ENCODE assay signal across 3 cellular contexts in the genomic region with DNA sequence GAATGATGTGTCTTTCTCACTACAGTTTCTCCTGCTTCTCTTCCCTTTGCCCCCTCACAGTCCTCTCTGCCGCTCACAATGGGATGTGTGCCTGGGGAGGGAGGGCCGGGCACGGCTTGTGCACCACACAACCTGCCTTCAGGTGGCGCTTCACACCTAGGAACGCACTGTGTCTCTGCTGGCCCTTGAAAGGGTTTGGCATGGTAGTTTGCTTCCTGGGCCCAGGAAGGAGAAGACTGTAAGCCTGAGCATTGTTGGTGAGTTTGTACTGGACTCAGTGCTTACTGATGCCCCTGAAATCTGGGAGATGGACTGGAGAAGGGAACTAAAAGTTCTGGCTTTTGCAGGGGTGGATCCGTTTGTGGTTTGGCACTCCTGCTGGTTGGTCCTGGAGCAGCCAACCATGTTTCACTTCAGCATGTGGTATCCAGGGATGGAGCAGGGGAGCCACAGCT.
TF ChIP-seq lines count a peak whose summit lies in the region.

No MANE protein-coding gene starts in this region.

TF ChIP-seq in HCT116, 20 proteins besides CTCF, POLR2A, EP300 and RAD21 (continues in another document):
- TF ChIP-seq JUND (IDR thresholded peaks at IDR 0.05), result no peak
- TF ChIP-seq CEBPB (IDR thresholded peaks at IDR 0.05; ENCODE audit: low read depth), result no peak
- TF ChIP-seq, protein P1, sequence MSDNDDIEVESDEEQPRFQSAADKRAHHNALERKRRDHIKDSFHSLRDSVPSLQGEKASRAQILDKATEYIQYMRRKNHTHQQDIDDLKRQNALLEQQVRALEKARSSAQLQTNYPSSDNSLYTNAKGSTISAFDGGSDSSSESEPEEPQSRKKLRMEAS (IDR thresholded peaks at IDR 0.05), result peak; percentile 29; the same call in 1 of the 2 replicates
- TF ChIP-seq EGR1 (IDR thresholded peaks at IDR 0.05; ENCODE audit: low read depth), result no peak
- no peak for TF ChIP-seq SP1 (IDR thresholded peaks at IDR 0.05; ENCODE audit: low read depth)
- TF ChIP-seq FOSL1 (IDR thresholded peaks at IDR 0.05; ENCODE audit: low read depth), result no peak
- TF ChIP-seq EZH2 (IDR thresholded peaks at IDR 0.05), result no peak
- TF ChIP-seq CBX3 (IDR thresholded peaks at IDR 0.05; ENCODE audit: low read depth), result peak; percentile 40; the same call in 1 of the 2 replicates
- TF ChIP-seq ELF1 (IDR thresholded peaks at IDR 0.05; ENCODE audit: borderline replicate concordance, low read depth), result no peak
- TF ChIP-seq, protein P2, sequence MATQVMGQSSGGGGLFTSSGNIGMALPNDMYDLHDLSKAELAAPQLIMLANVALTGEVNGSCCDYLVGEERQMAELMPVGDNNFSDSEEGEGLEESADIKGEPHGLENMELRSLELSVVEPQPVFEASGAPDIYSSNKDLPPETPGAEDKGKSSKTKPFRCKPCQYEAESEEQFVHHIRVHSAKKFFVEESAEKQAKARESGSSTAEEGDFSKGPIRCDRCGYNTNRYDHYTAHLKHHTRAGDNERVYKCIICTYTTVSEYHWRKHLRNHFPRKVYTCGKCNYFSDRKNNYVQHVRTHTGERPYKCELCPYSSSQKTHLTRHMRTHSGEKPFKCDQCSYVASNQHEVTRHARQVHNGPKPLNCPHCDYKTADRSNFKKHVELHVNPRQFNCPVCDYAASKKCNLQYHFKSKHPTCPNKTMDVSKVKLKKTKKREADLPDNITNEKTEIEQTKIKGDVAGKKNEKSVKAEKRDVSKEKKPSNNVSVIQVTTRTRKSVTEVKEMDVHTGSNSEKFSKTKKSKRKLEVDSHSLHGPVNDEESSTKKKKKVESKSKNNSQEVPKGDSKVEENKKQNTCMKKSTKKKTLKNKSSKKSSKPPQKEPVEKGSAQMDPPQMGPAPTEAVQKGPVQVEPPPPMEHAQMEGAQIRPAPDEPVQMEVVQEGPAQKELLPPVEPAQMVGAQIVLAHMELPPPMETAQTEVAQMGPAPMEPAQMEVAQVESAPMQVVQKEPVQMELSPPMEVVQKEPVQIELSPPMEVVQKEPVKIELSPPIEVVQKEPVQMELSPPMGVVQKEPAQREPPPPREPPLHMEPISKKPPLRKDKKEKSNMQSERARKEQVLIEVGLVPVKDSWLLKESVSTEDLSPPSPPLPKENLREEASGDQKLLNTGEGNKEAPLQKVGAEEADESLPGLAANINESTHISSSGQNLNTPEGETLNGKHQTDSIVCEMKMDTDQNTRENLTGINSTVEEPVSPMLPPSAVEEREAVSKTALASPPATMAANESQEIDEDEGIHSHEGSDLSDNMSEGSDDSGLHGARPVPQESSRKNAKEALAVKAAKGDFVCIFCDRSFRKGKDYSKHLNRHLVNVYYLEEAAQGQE (IDR thresholded peaks at IDR 0.05; ENCODE audit: low read depth), result no peak
- peak; percentile 16 for TF ChIP-seq YY1 (IDR thresholded peaks at IDR 0.05; ENCODE audit: extremely low read depth, insufficient replicate concordance, low read depth, low read length)
- TF ChIP-seq ZFX (IDR thresholded peaks at IDR 0.05), result no peak
- no peak for TF ChIP-seq POLR2AphosphoS5 (IDR thresholded peaks at IDR 0.05; ENCODE audit: low read depth, low read length)
- TF ChIP-seq ZNF274 (IDR thresholded peaks at IDR 0.05; ENCODE audit: low read depth, low read length), result no peak
- TF ChIP-seq SRF (IDR thresholded peaks at IDR 0.05; ENCODE audit: low read depth), result no peak
- TF ChIP-seq, protein P3, sequence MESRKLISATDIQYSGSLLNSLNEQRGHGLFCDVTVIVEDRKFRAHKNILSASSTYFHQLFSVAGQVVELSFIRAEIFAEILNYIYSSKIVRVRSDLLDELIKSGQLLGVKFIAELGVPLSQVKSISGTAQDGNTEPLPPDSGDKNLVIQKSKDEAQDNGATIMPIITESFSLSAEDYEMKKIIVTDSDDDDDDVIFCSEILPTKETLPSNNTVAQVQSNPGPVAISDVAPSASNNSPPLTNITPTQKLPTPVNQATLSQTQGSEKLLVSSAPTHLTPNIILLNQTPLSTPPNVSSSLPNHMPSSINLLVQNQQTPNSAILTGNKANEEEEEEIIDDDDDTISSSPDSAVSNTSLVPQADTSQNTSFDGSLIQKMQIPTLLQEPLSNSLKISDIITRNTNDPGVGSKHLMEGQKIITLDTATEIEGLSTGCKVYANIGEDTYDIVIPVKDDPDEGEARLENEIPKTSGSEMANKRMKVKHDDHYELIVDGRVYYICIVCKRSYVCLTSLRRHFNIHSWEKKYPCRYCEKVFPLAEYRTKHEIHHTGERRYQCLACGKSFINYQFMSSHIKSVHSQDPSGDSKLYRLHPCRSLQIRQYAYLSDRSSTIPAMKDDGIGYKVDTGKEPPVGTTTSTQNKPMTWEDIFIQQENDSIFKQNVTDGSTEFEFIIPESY (IDR thresholded peaks at IDR 0.05; ENCODE audit: extremely low read depth, insufficient replicate concordance, low read length), result no peak
- no peak for TF ChIP-seq TCF7L2 (IDR thresholded peaks at IDR 0.05; ENCODE audit: borderline replicate concordance, extremely low read depth, insufficient read depth, insufficient read length)

TF ChIP-seq in WTC11, 78 proteins besides CTCF, POLR2A, EP300 and RAD21:
- TF ChIP-seq, protein P4, sequence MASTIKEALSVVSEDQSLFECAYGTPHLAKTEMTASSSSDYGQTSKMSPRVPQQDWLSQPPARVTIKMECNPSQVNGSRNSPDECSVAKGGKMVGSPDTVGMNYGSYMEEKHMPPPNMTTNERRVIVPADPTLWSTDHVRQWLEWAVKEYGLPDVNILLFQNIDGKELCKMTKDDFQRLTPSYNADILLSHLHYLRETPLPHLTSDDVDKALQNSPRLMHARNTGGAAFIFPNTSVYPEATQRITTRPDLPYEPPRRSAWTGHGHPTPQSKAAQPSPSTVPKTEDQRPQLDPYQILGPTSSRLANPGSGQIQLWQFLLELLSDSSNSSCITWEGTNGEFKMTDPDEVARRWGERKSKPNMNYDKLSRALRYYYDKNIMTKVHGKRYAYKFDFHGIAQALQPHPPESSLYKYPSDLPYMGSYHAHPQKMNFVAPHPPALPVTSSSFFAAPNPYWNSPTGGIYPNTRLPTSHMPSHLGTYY (CRISPR knock-in tag; IDR thresholded peaks at IDR 0.05), result no peak
- TF ChIP-seq, protein P5, sequence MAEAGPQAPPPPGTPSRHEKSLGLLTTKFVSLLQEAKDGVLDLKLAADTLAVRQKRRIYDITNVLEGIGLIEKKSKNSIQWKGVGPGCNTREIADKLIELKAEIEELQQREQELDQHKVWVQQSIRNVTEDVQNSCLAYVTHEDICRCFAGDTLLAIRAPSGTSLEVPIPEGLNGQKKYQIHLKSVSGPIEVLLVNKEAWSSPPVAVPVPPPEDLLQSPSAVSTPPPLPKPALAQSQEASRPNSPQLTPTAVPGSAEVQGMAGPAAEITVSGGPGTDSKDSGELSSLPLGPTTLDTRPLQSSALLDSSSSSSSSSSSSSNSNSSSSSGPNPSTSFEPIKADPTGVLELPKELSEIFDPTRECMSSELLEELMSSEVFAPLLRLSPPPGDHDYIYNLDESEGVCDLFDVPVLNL (CRISPR knock-in tag; IDR thresholded peaks at IDR 0.05; ENCODE audit: borderline replicate concordance, low read depth), result no peak
- TF ChIP-seq ETV6 (CRISPR knock-in tag; IDR thresholded peaks at IDR 0.05), result no peak

TF ChIP-seq in HepG2, 621 proteins besides CTCF, POLR2A, EP300 and RAD21 (continues in another document):
- TF ChIP-seq, protein P6, sequence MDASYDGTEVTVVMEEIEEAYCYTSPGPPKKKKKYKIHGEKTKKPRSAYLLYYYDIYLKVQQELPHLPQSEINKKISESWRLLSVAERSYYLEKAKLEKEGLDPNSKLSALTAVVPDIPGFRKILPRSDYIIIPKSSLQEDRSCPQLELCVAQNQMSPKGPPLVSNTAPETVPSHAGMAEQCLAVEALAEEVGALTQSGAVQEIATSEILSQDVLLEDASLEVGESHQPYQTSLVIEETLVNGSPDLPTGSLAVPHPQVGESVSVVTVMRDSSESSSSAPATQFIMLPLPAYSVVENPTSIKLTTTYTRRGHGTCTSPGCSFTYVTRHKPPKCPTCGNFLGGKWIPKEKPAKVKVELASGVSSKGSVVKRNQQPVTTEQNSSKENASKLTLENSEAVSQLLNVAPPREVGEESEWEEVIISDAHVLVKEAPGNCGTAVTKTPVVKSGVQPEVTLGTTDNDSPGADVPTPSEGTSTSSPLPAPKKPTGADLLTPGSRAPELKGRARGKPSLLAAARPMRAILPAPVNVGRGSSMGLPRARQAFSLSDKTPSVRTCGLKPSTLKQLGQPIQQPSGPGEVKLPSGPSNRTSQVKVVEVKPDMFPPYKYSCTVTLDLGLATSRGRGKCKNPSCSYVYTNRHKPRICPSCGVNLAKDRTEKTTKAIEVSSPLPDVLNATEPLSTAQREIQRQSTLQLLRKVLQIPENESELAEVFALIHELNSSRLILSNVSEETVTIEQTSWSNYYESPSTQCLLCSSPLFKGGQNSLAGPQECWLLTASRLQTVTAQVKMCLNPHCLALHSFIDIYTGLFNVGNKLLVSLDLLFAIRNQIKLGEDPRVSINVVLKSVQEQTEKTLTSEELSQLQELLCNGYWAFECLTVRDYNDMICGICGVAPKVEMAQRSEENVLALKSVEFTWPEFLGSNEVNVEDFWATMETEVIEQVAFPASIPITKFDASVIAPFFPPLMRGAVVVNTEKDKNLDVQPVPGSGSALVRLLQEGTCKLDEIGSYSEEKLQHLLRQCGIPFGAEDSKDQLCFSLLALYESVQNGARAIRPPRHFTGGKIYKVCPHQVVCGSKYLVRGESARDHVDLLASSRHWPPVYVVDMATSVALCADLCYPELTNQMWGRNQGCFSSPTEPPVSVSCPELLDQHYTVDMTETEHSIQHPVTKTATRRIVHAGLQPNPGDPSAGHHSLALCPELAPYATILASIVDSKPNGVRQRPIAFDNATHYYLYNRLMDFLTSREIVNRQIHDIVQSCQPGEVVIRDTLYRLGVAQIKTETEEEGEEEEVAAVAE (CRISPR knock-in tag; IDR thresholded peaks at IDR 0.05; ENCODE audit: borderline replicate concordance), result peak; percentile 57; the same call in 1 of the 2 replicates
- TF ChIP-seq SMC3 (IDR thresholded peaks at IDR 0.05; ENCODE audit: low read length) (peak; percentile 73), MIER2 (CRISPR knock-in tag; IDR thresholded peaks at IDR 0.05) (0 out of 2 replicates have a peak, but pooled peaks have one; percentile 36), SAP130 (CRISPR knock-in tag; IDR thresholded peaks at IDR 0.05; ENCODE audit: low read depth) (peak; percentile 59; the same call in 1 of the 2 replicates), ATF1 (CRISPR knock-in tag; IDR thresholded peaks at IDR 0.05) (no peak), ZNF235 (CRISPR knock-in tag; IDR thresholded peaks at IDR 0.05; ENCODE audit: borderline replicate concordance) (no peak), DR1 (CRISPR knock-in tag; IDR thresholded peaks at IDR 0.05) (no peak), ZNF672 (CRISPR knock-in tag; IDR thresholded peaks at IDR 0.05) (no peak), LCORL (IDR thresholded peaks at IDR 0.05) (no peak), LCORL (CRISPR knock-in tag; IDR thresholded peaks at IDR 0.05) (peak; percentile 52; the same call in 1 of the 2 replicates), ZSCAN22 (CRISPR knock-in tag; IDR thresholded peaks at IDR 0.05) (no peak), YY1 (IDR thresholded peaks at IDR 0.05; ENCODE audit: insufficient read depth, insufficient replicate concordance, low read depth, low read length) (peak; percentile 29), GABPB1 (CRISPR knock-in tag; IDR thresholded peaks at IDR 0.05) (no peak), ZBTB42 (CRISPR knock-in tag; IDR thresholded peaks at IDR 0.05) (no peak), RXRA (CRISPR knock-in tag; IDR thresholded peaks at IDR 0.05) (0 out of 2 replicates have a peak, but pooled peaks have one; percentile 38)
- TF ChIP-seq, protein P7, sequence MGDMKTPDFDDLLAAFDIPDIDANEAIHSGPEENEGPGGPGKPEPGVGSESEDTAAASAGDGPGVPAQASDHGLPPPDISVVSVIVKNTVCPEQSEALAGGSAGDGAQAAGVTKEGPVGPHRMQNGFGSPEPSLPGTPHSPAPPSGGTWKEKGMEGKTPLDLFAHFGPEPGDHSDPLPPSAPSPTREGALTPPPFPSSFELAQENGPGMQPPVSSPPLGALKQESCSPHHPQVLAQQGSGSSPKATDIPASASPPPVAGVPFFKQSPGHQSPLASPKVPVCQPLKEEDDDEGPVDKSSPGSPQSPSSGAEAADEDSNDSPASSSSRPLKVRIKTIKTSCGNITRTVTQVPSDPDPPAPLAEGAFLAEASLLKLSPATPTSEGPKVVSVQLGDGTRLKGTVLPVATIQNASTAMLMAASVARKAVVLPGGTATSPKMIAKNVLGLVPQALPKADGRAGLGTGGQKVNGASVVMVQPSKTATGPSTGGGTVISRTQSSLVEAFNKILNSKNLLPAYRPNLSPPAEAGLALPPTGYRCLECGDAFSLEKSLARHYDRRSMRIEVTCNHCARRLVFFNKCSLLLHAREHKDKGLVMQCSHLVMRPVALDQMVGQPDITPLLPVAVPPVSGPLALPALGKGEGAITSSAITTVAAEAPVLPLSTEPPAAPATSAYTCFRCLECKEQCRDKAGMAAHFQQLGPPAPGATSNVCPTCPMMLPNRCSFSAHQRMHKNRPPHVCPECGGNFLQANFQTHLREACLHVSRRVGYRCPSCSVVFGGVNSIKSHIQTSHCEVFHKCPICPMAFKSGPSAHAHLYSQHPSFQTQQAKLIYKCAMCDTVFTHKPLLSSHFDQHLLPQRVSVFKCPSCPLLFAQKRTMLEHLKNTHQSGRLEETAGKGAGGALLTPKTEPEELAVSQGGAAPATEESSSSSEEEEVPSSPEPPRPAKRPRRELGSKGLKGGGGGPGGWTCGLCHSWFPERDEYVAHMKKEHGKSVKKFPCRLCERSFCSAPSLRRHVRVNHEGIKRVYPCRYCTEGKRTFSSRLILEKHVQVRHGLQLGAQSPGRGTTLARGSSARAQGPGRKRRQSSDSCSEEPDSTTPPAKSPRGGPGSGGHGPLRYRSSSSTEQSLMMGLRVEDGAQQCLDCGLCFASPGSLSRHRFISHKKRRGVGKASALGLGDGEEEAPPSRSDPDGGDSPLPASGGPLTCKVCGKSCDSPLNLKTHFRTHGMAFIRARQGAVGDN (CRISPR knock-in tag; IDR thresholded peaks at IDR 0.05), result peak; percentile 53
- TF ChIP-seq, protein P8, sequence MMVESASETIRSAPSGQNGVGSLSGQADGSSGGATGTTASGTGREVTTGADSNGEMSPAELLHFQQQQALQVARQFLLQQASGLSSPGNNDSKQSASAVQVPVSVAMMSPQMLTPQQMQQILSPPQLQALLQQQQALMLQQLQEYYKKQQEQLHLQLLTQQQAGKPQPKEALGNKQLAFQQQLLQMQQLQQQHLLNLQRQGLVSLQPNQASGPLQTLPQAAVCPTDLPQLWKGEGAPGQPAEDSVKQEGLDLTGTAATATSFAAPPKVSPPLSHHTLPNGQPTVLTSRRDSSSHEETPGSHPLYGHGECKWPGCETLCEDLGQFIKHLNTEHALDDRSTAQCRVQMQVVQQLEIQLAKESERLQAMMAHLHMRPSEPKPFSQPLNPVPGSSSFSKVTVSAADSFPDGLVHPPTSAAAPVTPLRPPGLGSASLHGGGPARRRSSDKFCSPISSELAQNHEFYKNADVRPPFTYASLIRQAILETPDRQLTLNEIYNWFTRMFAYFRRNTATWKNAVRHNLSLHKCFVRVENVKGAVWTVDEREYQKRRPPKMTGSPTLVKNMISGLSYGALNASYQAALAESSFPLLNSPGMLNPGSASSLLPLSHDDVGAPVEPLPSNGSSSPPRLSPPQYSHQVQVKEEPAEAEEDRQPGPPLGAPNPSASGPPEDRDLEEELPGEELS (CRISPR knock-in tag; IDR thresholded peaks at IDR 0.05), result 0 out of 2 replicates have a peak, but pooled peaks have one; percentile 32
- TF ChIP-seq, protein P9, sequence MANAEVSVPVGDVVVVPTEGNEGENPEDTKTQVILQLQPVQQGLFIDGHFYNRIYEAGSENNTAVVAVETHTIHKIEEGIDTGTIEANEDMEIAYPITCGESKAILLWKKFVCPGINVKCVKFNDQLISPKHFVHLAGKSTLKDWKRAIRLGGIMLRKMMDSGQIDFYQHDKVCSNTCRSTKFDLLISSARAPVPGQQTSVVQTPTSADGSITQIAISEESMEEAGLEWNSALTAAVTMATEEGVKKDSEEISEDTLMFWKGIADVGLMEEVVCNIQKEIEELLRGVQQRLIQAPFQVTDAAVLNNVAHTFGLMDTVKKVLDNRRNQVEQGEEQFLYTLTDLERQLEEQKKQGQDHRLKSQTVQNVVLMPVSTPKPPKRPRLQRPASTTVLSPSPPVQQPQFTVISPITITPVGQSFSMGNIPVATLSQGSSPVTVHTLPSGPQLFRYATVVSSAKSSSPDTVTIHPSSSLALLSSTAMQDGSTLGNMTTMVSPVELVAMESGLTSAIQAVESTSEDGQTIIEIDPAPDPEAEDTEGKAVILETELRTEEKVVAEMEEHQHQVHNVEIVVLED (CRISPR knock-in tag; IDR thresholded peaks at IDR 0.05; ENCODE audit: borderline replicate concordance), result no peak
